ENCODE assay signal across 27 cellular contexts in the genomic region with DNA sequence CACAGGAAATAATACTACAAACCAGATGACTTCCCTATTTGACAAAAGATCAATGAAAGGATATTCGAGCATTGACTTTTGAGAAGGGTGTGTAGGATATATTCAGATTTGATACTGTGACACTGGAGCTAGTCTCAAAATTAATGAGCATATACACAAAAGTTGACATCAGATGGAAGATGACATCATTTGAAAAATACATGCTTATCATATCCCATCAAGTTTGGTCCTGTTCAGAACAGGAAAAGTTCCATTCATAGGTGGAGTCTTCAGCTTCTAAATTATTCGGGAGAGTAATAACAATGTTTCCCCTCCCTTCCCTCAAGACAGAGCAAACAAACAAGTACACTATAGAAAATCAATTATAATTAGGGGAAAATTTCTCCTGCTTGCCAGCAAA.
"Had no signal": no experiment of that assay in that cellular context is flagged by ENCODE, and none has a peak within 500 bp of the region (broad histone marks: within the 10 kb centered on the region; RNA-seq: fewer than 3 reads in every experiment).

No MANE protein-coding gene starts in this region.

- H3K4me1 ChIP-seq: ascending aorta, breast epithelium, esophagus muscularis mucosa, gastroesophageal sphincter, heart right ventricle had no signal

- H3K9me3 ChIP-seq: ascending aorta, breast epithelium, esophagus muscularis mucosa, gastroesophageal sphincter, heart right ventricle had no signal

- H3K27ac ChIP-seq: ascending aorta, breast epithelium, coronary artery, dorsolateral prefrontal cortex, esophagus muscularis mucosa, gastroesophageal sphincter, heart right ventricle had no signal

- H3K27me3 ChIP-seq: ascending aorta, breast epithelium, dorsolateral prefrontal cortex, esophagus muscularis mucosa, gastroesophageal sphincter, heart right ventricle had no signal

- H3K36me3 ChIP-seq: ascending aorta, breast epithelium, esophagus muscularis mucosa, gastroesophageal sphincter had no signal

- DNase-seq: activated CD4-positive, alpha-beta memory T cell treated with anti-CD3 and anti-CD28 coated beads for 36 hours; activated CD4-positive, alpha-beta T cell treated with anti-CD3 and anti-CD28 coated beads for 36 hours; activated CD4-positive, alpha-beta T cell treated with anti-CD3 and anti-CD28 coated beads, Interleukin-2, amount 10 ng/mL, durations not matched to agents 24 days and 14 days; activated CD4-positive, CD25-positive, alpha-beta regulatory T cell; activated CD4-positive, CD25-positive, alpha-beta regulatory T cell treated with anti-CD3 and anti-CD28 coated beads, Interleukin-2, amount 50 U/mL, for 72 hours; activated CD8-positive, alpha-beta memory T cell treated with anti-CD3 and anti-CD28 coated beads, Interleukin-2, amount 50 U/mL, for 48 hours; activated gamma-delta T cell; activated naive CD4-positive, alpha-beta T cell; activated naive CD4-positive, alpha-beta T cell treated with anti-CD3 and anti-CD28 coated beads, Interleukin-2, amount 10 ng/mL, durations not matched to agents 7 days and 5 days; activated naive CD8-positive, alpha-beta T cell treated with anti-CD3 and anti-CD28 coated beads, Interleukin-2, amount 10 ng/mL, durations not matched to agents 7 days and 5 days; activated T-cell treated with anti-CD3 and anti-CD28 coated beads for 4 hours; activated T-cell treated with anti-CD3 and anti-CD28 coated beads, Interleukin-2, amount 50 U/mL, for 24 hours; activated T-cell treated with anti-CD3 and anti-CD28 coated beads, Interleukin-2, amount 50 U/mL, for 72 hours; dorsolateral prefrontal cortex; effector memory CD4-positive, alpha-beta T cell; endodermal cell; erythroblast; foreskin melanocyte; heart right ventricle; T-helper 1 cell; T-helper 17 cell had no signal

- ATAC-seq: activated CD4-positive, alpha-beta T cell treated with anti-CD3 and anti-CD28 coated beads for 36 hours; activated naive CD4-positive, alpha-beta T cell treated with anti-CD3 and anti-CD28 coated beads, Interleukin-2, amount 50 U/mL, for 72 hours; activated T-cell treated with anti-CD3 and anti-CD28 coated beads, Interleukin-2, amount 50 U/mL, for 72 hours; gastroesophageal sphincter; heart right ventricle; T-helper 17 cell had no signal

- H3K4me3 ChIP-seq: ascending aorta, breast epithelium, coronary artery, esophagus muscularis mucosa, gastroesophageal sphincter, heart right ventricle had no signal
